ENCODE assay signal across 19 cellular contexts in genomic region chr12:88207921-88208640, GRCh38.
DNase-seq lines count a peak whose midpoint lies in the region; ATAC-seq, FAIRE-seq and TF ChIP-seq lines count a peak whose summit lies in the region.
"Had no signal": no experiment of that assay in that cellular context is flagged by ENCODE, and none has a peak within 500 bp of the region (broad histone marks: within the 10 kb centered on the region; RNA-seq: fewer than 3 reads in every experiment).

No MANE protein-coding gene starts in this region.

- TF ChIP-seq CTCF in body of pancreas (IDR thresholded peaks at IDR 0.05) (no peak), lower lobe of right lung (IDR thresholded peaks at IDR 0.05) (no peak), kidney (IDR thresholded peaks at IDR 0.05; ENCODE audit: borderline replicate concordance, extremely low read depth, insufficient read depth) (no peak)

- peaks cover 10% of the 10 kb centered on the region for H3K27me3 Mint-ChIP-seq in stimulated activated naive CD8-positive, alpha-beta T cell treated with anti-CD3 and anti-CD28 coated beads, Interleukin-15, amount 100 ng/mL, for 72 hours

- DNase-seq in stimulated activated naive CD8-positive, alpha-beta T cell treated with anti-CD3 and anti-CD28 coated beads, Interleukin-15, amount 100 ng/mL, for 72 hours = no peak
- no peak for DNase-seq in stimulated activated naive CD8-positive, alpha-beta T cell treated with anti-CD3 and anti-CD28 coated beads, Interleukin-15, Interleukin-2, amounts not matched to agents 100 U/mL and 50 U/mL, for 24 hours
- DNase-seq in body of pancreas (peak in 2 of 4 donors; percentile 11 to 27), lower lobe of right lung (no peak), kidney (no peak)
- DNase-seq in activated T-cell treated with anti-CD3 and anti-CD28 coated beads, Interleukin-2, amount 50 U/mL, for 1 hour = no peak
- DNase-seq: DMS53, glutamatergic neuron, left colon, NCI-H1417, NCI-H524 treated with DMSO at 0.1 percent for 48 hours, nephron progenitor cell had no signal

- H3K9me3 ChIP-seq in body of pancreas (peaks cover 0 to 3% (median 0%) of the 10 kb centered on the region in 3 donors), lower lobe of right lung (peaks cover 30% of the 10 kb centered on the region), kidney (ENCODE audit: control insufficient read depth in 1 of 2, low read length in 2 of 2) (peaks cover 0 to 10% of the 10 kb centered on the region in 2 donors)
- H3K9me3 ChIP-seq: thyroid gland had no signal

- intact Hi-C loops in body of pancreas (cut with DNase I) (no loop called here), lower lobe of right lung (cut with DNase I) (no loop called here), kidney (cut with DNase I) (no loop called here)

- ATAC-seq in stimulated activated naive CD8-positive, alpha-beta T cell treated with anti-CD3 and anti-CD28 coated beads, Interleukin-15, amount 100 ng/mL, for 72 hours = peak; percentile 35
- ATAC-seq in stimulated activated naive CD8-positive, alpha-beta T cell treated with anti-CD3 and anti-CD28 coated beads, Interleukin-15, Interleukin-2, amounts not matched to agents 100 U/mL and 50 U/mL, for 24 hours = no peak
- ATAC-seq in body of pancreas (peak; percentile 47), lower lobe of right lung (peak; percentile 42 to 46), HG02759 (IDR thresholded peaks at IDR 0.05; ENCODE audit: unreplicated experiment) (no peak), GM21717 (IDR thresholded peaks at IDR 0.05; ENCODE audit: unreplicated experiment) (no peak)
- ATAC-seq: A549, left colon had no signal

- no peaks in the 10 kb centered on the region for H3K27me3 ChIP-seq in body of pancreas
- H3K27me3 ChIP-seq in lower lobe of right lung (ENCODE audit: low read depth) = no peaks in the 10 kb centered on the region
- H3K27me3 ChIP-seq: thyroid gland had no signal

- 82 to 85% methylated on average over 3 to 4 of the region's 4 CpGs for WGBS in body of pancreas, 2 donors

- no peaks in the 10 kb centered on the region for H3K4me1 Mint-ChIP-seq in stimulated activated naive CD8-positive, alpha-beta T cell treated with anti-CD3 and anti-CD28 coated beads, Interleukin-15, amount 100 ng/mL, for 72 hours
- H3K4me1 Mint-ChIP-seq: nephron progenitor cell had no signal

- H3K9me3 Mint-ChIP-seq in stimulated activated naive CD8-positive, alpha-beta T cell treated with anti-CD3 and anti-CD28 coated beads, Interleukin-15, amount 100 ng/mL, for 72 hours = peaks cover 51 to 58% of the 10 kb centered on the region in 2 donors

- no peak overlapping the region for H3K27ac Mint-ChIP-seq in stimulated activated naive CD8-positive, alpha-beta T cell treated with anti-CD3 and anti-CD28 coated beads, Interleukin-15, amount 100 ng/mL, for 72 hours
- H3K27ac Mint-ChIP-seq: activated naive CD8-positive, alpha-beta T cell; nephron progenitor cell had no signal

- no peak overlapping the region for H3K4me3 Mint-ChIP-seq in stimulated activated naive CD8-positive, alpha-beta T cell treated with anti-CD3 and anti-CD28 coated beads, Interleukin-15, amount 100 ng/mL, for 72 hours
- H3K4me3 Mint-ChIP-seq: activated naive CD8-positive, alpha-beta T cell; nephron progenitor cell had no signal

- H3K27ac ChIP-seq in body of pancreas = no peak overlapping the region
- no peak overlapping the region for H3K27ac ChIP-seq in lower lobe of right lung
- no peak overlapping the region for H3K27ac ChIP-seq in kidney (ENCODE audit: low read depth in 2 of 2, low read length in 2 of 2)
- H3K27ac ChIP-seq: A549, thyroid gland had no signal

- no peak for TF ChIP-seq POLR2A in body of pancreas (IDR thresholded peaks at IDR 0.05)

- H3K4me3 ChIP-seq in body of pancreas = no peak overlapping the region
- H3K4me3 ChIP-seq in lower lobe of right lung = no peak overlapping the region
- no peak overlapping the region for H3K4me3 ChIP-seq in kidney (ENCODE audit: low read length in 2 of 2)
- H3K4me3 ChIP-seq: A549, thyroid gland had no signal

- H3K36me3 ChIP-seq in body of pancreas (replicated peaks in 1 of 2; ENCODE audit: insufficient read depth in 1 of 2, low read depth in 2 of 2) (no peaks in the 10 kb centered on the region), lower lobe of right lung (no peaks in the 10 kb centered on the region), kidney (ENCODE audit: control insufficient read depth in 1 of 2, insufficient read depth in 2 of 2, low read length in 2 of 2) (no peaks in the 10 kb centered on the region)
- H3K36me3 ChIP-seq: thyroid gland had no signal

- no peaks in the 10 kb centered on the region for H3K4me1 ChIP-seq in body of pancreas
- H3K4me1 ChIP-seq in lower lobe of right lung = peaks cover 5% of the 10 kb centered on the region
- no peaks in the 10 kb centered on the region for H3K4me1 ChIP-seq in kidney (ENCODE audit: control insufficient read depth in 1 of 2, insufficient read depth in 1 of 2, low read depth in 1 of 2, low read length in 2 of 2)
- H3K4me1 ChIP-seq: A549, thyroid gland had no signal

- FAIRE-seq in kidney (lab: Jason Lieb, UNC) = no peak
- FAIRE-seq: A549, GM12891, TTC549 had no signal

- no peak overlapping the region for H3K9ac ChIP-seq in kidney (ENCODE audit: low read length in 2 of 2)

Comparison
In these comparisons a context has a peak if more than half of its experiments do, and no peak if none do; other contexts are left out.
1. ATAC-seq: peak in stimulated activated naive CD8-positive, alpha-beta T cell treated with anti-CD3 and anti-CD28 coated beads, Interleukin-15, amount 100 ng/mL, for 72 hours (single experiment), body of pancreas (single experiment) and lower lobe of right lung (2 of 2); none in stimulated activated naive CD8-positive, alpha-beta T cell treated with anti-CD3 and anti-CD28 coated beads, Interleukin-15, Interleukin-2, amounts not matched to agents 100 U/mL and 50 U/mL, for 24 hours (single experiment), HG02759 (single experiment) and GM21717 (single experiment).